Comparison of ENCODE assay signal across 18 cellular contexts in genomic region chr1:1479547-1480483, GRCh38. TPM values are rescaled to one million over a fixed set of nuclear protein-coding genes. Genes with fewer than 3 reads are reported as not detected.
A peak's percentile ranks its signal among the peaks of the same experiment; 100 is the strongest.
DNase-seq lines count a peak whose midpoint lies in the region; ATAC-seq, FAIRE-seq and TF ChIP-seq lines count a peak whose summit lies in the region.
"Had no signal": no experiment of that assay in that cellular context is flagged by ENCODE, and none has a peak within 500 bp of the region (broad histone marks: within the 10 kb centered on the region; RNA-seq: fewer than 3 reads in every experiment).

No MANE protein-coding gene starts in this region.

- TF ChIP-seq RAD21 in K562 (CRISPR knock-in tag; conservative IDR thresholded peaks at IDR 0.05 in 1 of 2, IDR thresholded peaks at IDR 0.05 in 1 of 2) = no peak

- in situ Hi-C loops in K562 (cut with MboI) = no loop called here

- no peak overlapping the region for H3K27ac ChIP-seq in K562 (ENCODE audit: extremely low read depth, low read depth, low read length)
- H3K27ac ChIP-seq in upper lobe of right lung = no peak overlapping the region
- H3K27ac ChIP-seq in SJCRH30 = no peak overlapping the region
- no peak overlapping the region for H3K27ac ChIP-seq in left lung
- H3K27ac ChIP-seq: C4-2B, Peyer's patch had no signal

- no peak overlapping the region for H3K4me2 ChIP-seq in K562 (ENCODE audit: insufficient read depth, low read length)

- no peaks in the 10 kb centered on the region for H4K20me1 ChIP-seq in K562 (replicated peaks; ENCODE audit: control insufficient read depth, insufficient read depth, low read length)

- DNase-seq in activated naive CD8-positive, alpha-beta T cell treated with anti-CD3 and anti-CD28 coated beads, Interleukin-2, amount 50 U/mL, for 24 hours = no peak
- DNase-seq in activated naive CD8-positive, alpha-beta T cell treated with anti-CD3 and anti-CD28 coated beads for 36 hours = no peak
- peak in 1 of 4 experiments; percentile 35 for DNase-seq in K562 (ENCODE audit: extremely low read depth in 1 of 4, low spot score in 3 of 4)
- no peak for DNase-seq in natural killer cell treated with Interleukin-12 subunit alpha and Interleukin-12 subunit beta and Interleukin-15 and Interleukin-18, amount 100 ng/mL, for 72 hours (ENCODE audit: low spot score)
- no peak for DNase-seq in upper lobe of right lung
- no peak for DNase-seq in SJCRH30
- no peak for DNase-seq in left lung
- no peak for DNase-seq in Ammon's horn (ENCODE audit: low spot score)
- DNase-seq: Caco-2, DMS53, NCI-H1436, NCI-H2081, NCI-H510A treated with DMSO at 0.1 percent for 48 hours, Peyer's patch had no signal

- H3K9me3 Mint-ChIP-seq in activated naive CD8-positive, alpha-beta T cell treated with anti-CD3 and anti-CD28 coated beads, Interleukin-2, amount 50 U/mL, for 24 hours = no peaks in the 10 kb centered on the region
- no peaks in the 10 kb centered on the region for H3K9me3 Mint-ChIP-seq in activated naive CD8-positive, alpha-beta T cell treated with anti-CD3 and anti-CD28 coated beads for 36 hours
- H3K9me3 Mint-ChIP-seq in natural killer cell treated with Interleukin-12 subunit alpha and Interleukin-12 subunit beta and Interleukin-15 and Interleukin-18, amount 100 ng/mL, for 72 hours = no peaks in the 10 kb centered on the region

- H3K27me3 ChIP-seq in K562 (ENCODE audit: control insufficient read depth in 2 of 2, insufficient read depth in 2 of 2, low read length in 2 of 2) (no peaks in the 10 kb centered on the region; a peak in 2 of 5 replicates), upper lobe of right lung (no peaks in the 10 kb centered on the region), SJCRH30 (no peaks in the 10 kb centered on the region), left lung (no peaks in the 10 kb centered on the region)
- H3K27me3 ChIP-seq: Peyer's patch had no signal

- H3K9ac ChIP-seq in K562 (ENCODE audit: insufficient read depth in 1 of 2, low read depth in 2 of 2, low read length in 2 of 2) = no peak overlapping the region; a peak in 1 of 4 replicates

- POLR2A ChIA-PET in K562 (lab: Yijun Ruan, JAX) = no interaction called here

- peaks cover 71% of the 10 kb centered on the region for H3K36me3 ChIP-seq in K562 (ENCODE audit: control insufficient read depth, insufficient read depth, low read length)
- H3K36me3 ChIP-seq in upper lobe of right lung = peaks cover 41% of the 10 kb centered on the region
- peaks cover 62% of the 10 kb centered on the region for H3K36me3 ChIP-seq in SJCRH30
- peaks cover 0 to 73% of the 10 kb centered on the region in 2 donors for H3K36me3 ChIP-seq in left lung

- peaks cover 26% of the 10 kb centered on the region for H3K79me2 ChIP-seq in K562 (ENCODE audit: control insufficient read depth, insufficient read depth, low read length)

- H3K4me1 Mint-ChIP-seq in activated naive CD8-positive, alpha-beta T cell treated with anti-CD3 and anti-CD28 coated beads, Interleukin-2, amount 50 U/mL, for 24 hours = peaks cover 2% of the 10 kb centered on the region
- no peaks in the 10 kb centered on the region for H3K4me1 Mint-ChIP-seq in activated naive CD8-positive, alpha-beta T cell treated with anti-CD3 and anti-CD28 coated beads for 36 hours
- peaks cover 0 to 7% of the 10 kb centered on the region in 2 donors for H3K4me1 Mint-ChIP-seq in natural killer cell treated with Interleukin-12 subunit alpha and Interleukin-12 subunit beta and Interleukin-15 and Interleukin-18, amount 100 ng/mL, for 72 hours (ENCODE audit: low read depth in 2 of 2)

- BruUV-seq in K562 (replicated peaks; lab: Mats Ljungman, UMichigan) = no TSS peak

- no peak overlapping the region for H3K4me3 Mint-ChIP-seq in activated naive CD8-positive, alpha-beta T cell treated with anti-CD3 and anti-CD28 coated beads, Interleukin-2, amount 50 U/mL, for 24 hours
- H3K4me3 Mint-ChIP-seq in activated naive CD8-positive, alpha-beta T cell treated with anti-CD3 and anti-CD28 coated beads for 36 hours = no peak overlapping the region
- no peak overlapping the region for H3K4me3 Mint-ChIP-seq in natural killer cell treated with Interleukin-12 subunit alpha and Interleukin-12 subunit beta and Interleukin-15 and Interleukin-18, amount 100 ng/mL, for 72 hours

- peak; percentile 60 for TF ChIP-seq POLR2A in K562 (conservative IDR thresholded peaks at IDR 0.05)

- intact Hi-C loops in K562 (cut with micrococcal nuclease) = no loop called here
- intact Hi-C loops in upper lobe of right lung (cut with DNase I) = no loop called here
- intact Hi-C loops in left lung (cut with DNase I) = loop anchor here in 1 of 2 donors (5.0 kb wide), 1 partner anchor 37 kb away; no protein-coding TSS in a partner anchor

- no peak overlapping the region for H3K4me3 ChIP-seq in K562
- H3K4me3 ChIP-seq in upper lobe of right lung = no peak overlapping the region
- no peak overlapping the region for H3K4me3 ChIP-seq in SJCRH30
- no peak overlapping the region for H3K4me3 ChIP-seq in left lung
- H3K4me3 ChIP-seq: Peyer's patch had no signal

- TF ChIP-seq EP300 in K562 (IDR thresholded peaks at IDR 0.05; ENCODE audit: low read length) = no peak

- CTCF ChIA-PET in K562 (lab: Yijun Ruan, JAX; ENCODE audit: low intra/inter-chr PET ratio) = no interaction called here

- H3K9me3 ChIP-seq in K562 (replicated peaks; ENCODE audit: control insufficient read depth, insufficient read depth, low read depth, low read length) (no peaks in the 10 kb centered on the region), upper lobe of right lung (no peaks in the 10 kb centered on the region), SJCRH30 (replicated peaks) (no peaks in the 10 kb centered on the region), left lung (no peaks in the 10 kb centered on the region)
- H3K9me3 ChIP-seq: Caco-2, Peyer's patch had no signal

- TF ChIP-seq CTCF in K562 (IDR thresholded peaks at IDR 0.05 in 2 of 3, conservative IDR thresholded peaks at IDR 0.05 in 1 of 3; ENCODE audit: insufficient read depth in 2 of 3, low read depth in 1 of 3, low read length in 3 of 3) (no peak), upper lobe of right lung (IDR thresholded peaks at IDR 0.05) (no peak), left lung (IDR thresholded peaks at IDR 0.05) (no peak)

- 95% methylated on average over 37 of the region's 42 CpGs for WGBS in K562 (ENCODE audit: insufficient coverage, low coverage, missing lambda C conversion rate)

- H3K27ac Mint-ChIP-seq in activated naive CD8-positive, alpha-beta T cell treated with anti-CD3 and anti-CD28 coated beads, Interleukin-2, amount 50 U/mL, for 24 hours = peak overlapping the region; percentile 31
- no peak overlapping the region for H3K27ac Mint-ChIP-seq in activated naive CD8-positive, alpha-beta T cell treated with anti-CD3 and anti-CD28 coated beads for 36 hours
- no peak overlapping the region for H3K27ac Mint-ChIP-seq in natural killer cell treated with Interleukin-12 subunit alpha and Interleukin-12 subunit beta and Interleukin-15 and Interleukin-18, amount 100 ng/mL, for 72 hours

- no peak for FAIRE-seq in K562 (lab: Jason Lieb, UNC)
- FAIRE-seq: A204.1, GM18507 had no signal

- ATAC-seq in activated naive CD8-positive, alpha-beta T cell treated with anti-CD3 and anti-CD28 coated beads, Interleukin-2, amount 50 U/mL, for 24 hours = no peak
- ATAC-seq in K562 = no peak
- peak; percentile 22 to 40 for ATAC-seq in natural killer cell treated with Interleukin-12 subunit alpha and Interleukin-12 subunit beta and Interleukin-15 and Interleukin-18, amount 100 ng/mL, for 72 hours
- peak; percentile 5 for ATAC-seq in upper lobe of right lung
- ATAC-seq in left lung = no peak
- ATAC-seq: HCT116 had no signal

- no peaks in the 10 kb centered on the region for H3K27me3 Mint-ChIP-seq in activated naive CD8-positive, alpha-beta T cell treated with anti-CD3 and anti-CD28 coated beads, Interleukin-2, amount 50 U/mL, for 24 hours
- no peaks in the 10 kb centered on the region for H3K27me3 Mint-ChIP-seq in activated naive CD8-positive, alpha-beta T cell treated with anti-CD3 and anti-CD28 coated beads for 36 hours
- H3K27me3 Mint-ChIP-seq in natural killer cell treated with Interleukin-12 subunit alpha and Interleukin-12 subunit beta and Interleukin-15 and Interleukin-18, amount 100 ng/mL, for 72 hours = no peaks in the 10 kb centered on the region

- H3K9me1 ChIP-seq in K562 (ENCODE audit: control insufficient read depth, insufficient read depth, low read length) = no peaks in the 10 kb centered on the region

- H3K36me3 Mint-ChIP-seq in activated naive CD8-positive, alpha-beta T cell treated with anti-CD3 and anti-CD28 coated beads, Interleukin-2, amount 50 U/mL, for 24 hours (ENCODE audit: low read depth) = peaks cover 32% of the 10 kb centered on the region
- peaks cover 21% of the 10 kb centered on the region for H3K36me3 Mint-ChIP-seq in activated naive CD8-positive, alpha-beta T cell treated with anti-CD3 and anti-CD28 coated beads for 36 hours
- H3K36me3 Mint-ChIP-seq in natural killer cell treated with Interleukin-12 subunit alpha and Interleukin-12 subunit beta and Interleukin-15 and Interleukin-18, amount 100 ng/mL, for 72 hours = peaks cover 4% of the 10 kb centered on the region

- H3K4me1 ChIP-seq in K562 (replicated peaks in 1 of 2; ENCODE audit: control insufficient read depth in 2 of 2, insufficient read depth in 2 of 2, low read length in 2 of 2) (peaks cover 0 to 18% of the 10 kb centered on the region in 2 experiments; a peak in 1 of 5 replicates), upper lobe of right lung (no peaks in the 10 kb centered on the region), SJCRH30 (no peaks in the 10 kb centered on the region), left lung (no peaks in the 10 kb centered on the region)
- H3K4me1 ChIP-seq: Caco-2, Peyer's patch had no signal

- H2AFZ ChIP-seq in K562 (ENCODE audit: low read depth, low read length) = no peak overlapping the region

RNA-seq across cellular contexts. Expression of gene ATAD3B, which starts 8.2 kb away (rescaled TPM):
- 10 to 100 TPM; 75.7 to 77.4 TPM for total RNA-seq in activated naive CD8-positive, alpha-beta T cell treated with anti-CD3 and anti-CD28 coated beads for 36 hours
- total RNA-seq in K562 (2011; cell fraction: chromatin; rRNA removed; ENCODE audit: low replicate concordance) = 197 and 522 TPM in 2 replicates
- 417 and 489 TPM in 2 replicates for total RNA-seq in K562 (2011; cell fraction: nucleolus; rRNA removed)
- total RNA-seq in K562 (2011; cell fraction: nucleoplasm; rRNA removed) = 246 and 263 TPM in 2 replicates
- total RNA-seq in K562 (2014; rRNA removed) = 106 and 126 TPM in 2 replicates
- total RNA-seq in K562 (2014; rRNA removed; fragmentation: Illumina TruSeq; extraction: Trizol) = 10.3 and 15.6 TPM in 2 replicates
- total RNA-seq in K562 (2015; rRNA removed; fragmentation: Illumina TruSeq; extraction: Trizol) = 43.2 and 45.2 TPM in 2 replicates
- 92.0 and 93.4 TPM in 2 replicates for total RNA-seq in K562 (2021)
- 27.7 and 27.9 TPM in 2 replicates for polyA plus RNA-seq in K562 (2011; rRNA removed)
- polyA plus RNA-seq in K562 (2011; cell fraction: cytosol; rRNA removed) = 18.3 and 42.9 TPM in 2 replicates
- polyA plus RNA-seq in K562 (2011; cell fraction: nucleus; rRNA removed) = 168 and 341 TPM in 2 replicates
- polyA plus RNA-seq in K562 (2012) = 31.9 and 52.8 TPM in 2 replicates
- 18.9 and 42.2 TPM in 2 replicates for polyA plus RNA-seq in K562 (2014; fragmentation: Illumina TruSeq; extraction: Trizol)
- under 1 TPM; 0.07 to 0.77 TPM for polyA plus RNA-seq in K562 (2014; fragmentation: Nextera tagmentation; extraction: Ambion mirVana)
- 113 and 117 TPM in 2 replicates for polyA plus RNA-seq in K562 (2014; rRNA removed)
- 6.7 and 14.8 TPM in 2 replicates for polyA minus RNA-seq in K562 (2011; rRNA and poly(A)+ RNA removed)
- polyA minus RNA-seq in K562 (2011; cell fraction: cytosol; rRNA and poly(A)+ RNA removed) = 23.6 and 41.7 TPM in 2 replicates
- 44.3 and 53.4 TPM in 2 replicates for polyA minus RNA-seq in K562 (2011; cell fraction: nucleus; rRNA and poly(A)+ RNA removed)
- 100 to 1,000 TPM in 1 of 2 donors, 10 to 100 TPM in 1; 56.6 to 126 TPM for total RNA-seq in natural killer cell treated with Interleukin-12 subunit alpha and Interleukin-12 subunit beta and Interleukin-15 and Interleukin-18, amount 100 ng/mL, for 72 hours
- total RNA-seq in upper lobe of right lung = 24.3 TPM
- total RNA-seq in SJCRH30 (2014; rRNA removed; shearing (Covaris generic)) = 53.1 and 55.5 TPM in 2 replicates
- total RNA-seq in left lung = 10 to 100 TPM; 19.4 to 30.7 TPM

RNA-seq across cellular contexts. Expression of gene ATAD3C, which starts 30.3 kb away (rescaled TPM):
- total RNA-seq in activated naive CD8-positive, alpha-beta T cell treated with anti-CD3 and anti-CD28 coated beads for 36 hours = 1 to 10 TPM; 1.3 to 1.5 TPM
- total RNA-seq in K562 (2011; cell fraction: chromatin; rRNA removed; ENCODE audit: low replicate concordance) = 0.21 TPM in 1 of 2 replicates, not detected in the other
- total RNA-seq in K562 (2011; cell fraction: nucleolus; rRNA removed) = under 0.01 and 0.13 TPM in 2 replicates
- 0.07 and 0.23 TPM in 2 replicates for total RNA-seq in K562 (2011; cell fraction: nucleoplasm; rRNA removed)
- not detected in 2 replicates for total RNA-seq in K562 (2014; rRNA removed)
- not detected in 2 replicates for total RNA-seq in K562 (2014; rRNA removed; fragmentation: Illumina TruSeq; extraction: Trizol)
- not detected in 2 replicates for total RNA-seq in K562 (2015; rRNA removed; fragmentation: Illumina TruSeq; extraction: Trizol)
- 0.18 and 0.60 TPM in 2 replicates for total RNA-seq in K562 (2021)
- polyA plus RNA-seq in K562 (2011; rRNA removed) = 0.03 and 0.04 TPM in 2 replicates
- polyA plus RNA-seq in K562 (2011; cell fraction: cytosol; rRNA removed) = 0.09 and 0.16 TPM in 2 replicates
- 0.10 and 0.21 TPM in 2 replicates for polyA plus RNA-seq in K562 (2011; cell fraction: nucleus; rRNA removed)
- 0.05 and 0.39 TPM in 2 replicates for polyA plus RNA-seq in K562 (2012)
- not detected in 2 replicates for polyA plus RNA-seq in K562 (2014; fragmentation: Illumina TruSeq; extraction: Trizol)
- polyA plus RNA-seq in K562 (2014; fragmentation: Nextera tagmentation; extraction: Ambion mirVana) = not detected
- polyA plus RNA-seq in K562 (2014; rRNA removed) = not detected in 2 replicates
- not detected in 2 replicates for polyA minus RNA-seq in K562 (2011; rRNA and poly(A)+ RNA removed)
- not detected in 2 replicates for polyA minus RNA-seq in K562 (2011; cell fraction: cytosol; rRNA and poly(A)+ RNA removed)
- polyA minus RNA-seq in K562 (2011; cell fraction: nucleus; rRNA and poly(A)+ RNA removed) = 0.11 TPM in 1 of 2 replicates, not detected in the other
- 1 to 10 TPM in 1 of 2 donors, under 1 TPM in 1; 0.17 to 1.7 TPM for total RNA-seq in natural killer cell treated with Interleukin-12 subunit alpha and Interleukin-12 subunit beta and Interleukin-15 and Interleukin-18, amount 100 ng/mL, for 72 hours
- total RNA-seq in upper lobe of right lung = 10.4 TPM
- 0.20 TPM in 1 of 2 replicates, not detected in the other for total RNA-seq in SJCRH30 (2014; rRNA removed; shearing (Covaris generic))
- 10 to 100 TPM in 1 of 2 donors, 1 to 10 TPM in 1; 9.9 to 14.9 TPM for total RNA-seq in left lung

RNA-seq across cellular contexts. Expression of gene ATAD3A, which starts 32.1 kb away (rescaled TPM):
- 10 to 100 TPM; 87.9 to 89.2 TPM for total RNA-seq in activated naive CD8-positive, alpha-beta T cell treated with anti-CD3 and anti-CD28 coated beads for 36 hours
- total RNA-seq in K562 (2011; cell fraction: chromatin; rRNA removed; ENCODE audit: low replicate concordance) = 54.7 and 190 TPM in 2 replicates
- 155 and 182 TPM in 2 replicates for total RNA-seq in K562 (2011; cell fraction: nucleolus; rRNA removed)
- total RNA-seq in K562 (2011; cell fraction: nucleoplasm; rRNA removed) = 64.8 and 77.4 TPM in 2 replicates
- total RNA-seq in K562 (2014; rRNA removed) (173 and 183 TPM in 2 replicates), K562 (2014; rRNA removed; fragmentation: Illumina TruSeq; extraction: Trizol) (18.6 and 20.2 TPM in 2 replicates), K562 (2015; rRNA removed; fragmentation: Illumina TruSeq; extraction: Trizol) (80.1 and 87.1 TPM in 2 replicates), K562 (2021) (151 and 167 TPM in 2 replicates), upper lobe of right lung (21.9 TPM), left lung (10 to 100 TPM; 27.1 to 37.8 TPM)
- polyA plus RNA-seq in K562 (2011; rRNA removed) (36.7 and 40.8 TPM in 2 replicates), K562 (2014; fragmentation: Illumina TruSeq; extraction: Trizol) (29.2 and 90.5 TPM in 2 replicates), K562 (2014; fragmentation: Nextera tagmentation; extraction: Ambion mirVana) (1 to 10 TPM in 1 of 2 experiments, under 1 TPM in 1; 0.10 to 1.0 TPM), K562 (2014; rRNA removed) (123 and 131 TPM in 2 replicates)
- 47.1 and 118 TPM in 2 replicates for polyA plus RNA-seq in K562 (2011; cell fraction: cytosol; rRNA removed)
- polyA plus RNA-seq in K562 (2011; cell fraction: nucleus; rRNA removed) = 98.3 and 162 TPM in 2 replicates
- 69.9 and 90.0 TPM in 2 replicates for polyA plus RNA-seq in K562 (2012)
- 14.9 and 33.5 TPM in 2 replicates for polyA minus RNA-seq in K562 (2011; rRNA and poly(A)+ RNA removed)
- 50.2 and 62.0 TPM in 2 replicates for polyA minus RNA-seq in K562 (2011; cell fraction: cytosol; rRNA and poly(A)+ RNA removed)
- polyA minus RNA-seq in K562 (2011; cell fraction: nucleus; rRNA and poly(A)+ RNA removed) = 28.4 and 31.9 TPM in 2 replicates
- total RNA-seq in natural killer cell treated with Interleukin-12 subunit alpha and Interleukin-12 subunit beta and Interleukin-15 and Interleukin-18, amount 100 ng/mL, for 72 hours = 100 to 1,000 TPM in 1 of 2 donors, 10 to 100 TPM in 1; 52.7 to 126 TPM
- 72.6 and 74.7 TPM in 2 replicates for total RNA-seq in SJCRH30 (2014; rRNA removed; shearing (Covaris generic))

RNA-seq across cellular contexts. Expression of gene VWA1, which starts 44.3 kb away (rescaled TPM):
- under 1 TPM; 0.25 to 0.44 TPM for total RNA-seq in activated naive CD8-positive, alpha-beta T cell treated with anti-CD3 and anti-CD28 coated beads for 36 hours
- total RNA-seq in K562 (2011; cell fraction: chromatin; rRNA removed; ENCODE audit: low replicate concordance) = 0.76 and 5.5 TPM in 2 replicates
- 5.1 and 7.2 TPM in 2 replicates for total RNA-seq in K562 (2011; cell fraction: nucleolus; rRNA removed)
- 1.9 and 3.4 TPM in 2 replicates for total RNA-seq in K562 (2011; cell fraction: nucleoplasm; rRNA removed)
- total RNA-seq in K562 (2014; rRNA removed) = 4.0 and 4.6 TPM in 2 replicates
- 0.03 and 0.04 TPM in 2 replicates for total RNA-seq in K562 (2014; rRNA removed; fragmentation: Illumina TruSeq; extraction: Trizol)
- total RNA-seq in K562 (2015; rRNA removed; fragmentation: Illumina TruSeq; extraction: Trizol) = 0.98 and 1.2 TPM in 2 replicates
- 6.4 and 7.1 TPM in 2 replicates for total RNA-seq in K562 (2021)
- 0.85 and 1.6 TPM in 2 replicates for polyA plus RNA-seq in K562 (2011; rRNA removed)
- polyA plus RNA-seq in K562 (2011; cell fraction: cytosol; rRNA removed) = 1.3 and 7.5 TPM in 2 replicates
- polyA plus RNA-seq in K562 (2011; cell fraction: nucleus; rRNA removed) = 3.0 and 6.5 TPM in 2 replicates
- 3.8 and 6.1 TPM in 2 replicates for polyA plus RNA-seq in K562 (2012)
- 0.16 and 0.84 TPM in 2 replicates for polyA plus RNA-seq in K562 (2014; fragmentation: Illumina TruSeq; extraction: Trizol)
- polyA plus RNA-seq in K562 (2014; fragmentation: Nextera tagmentation; extraction: Ambion mirVana) = under 1 TPM; 0.01 to 0.06 TPM
- polyA plus RNA-seq in K562 (2014; rRNA removed) = 2.6 and 3.0 TPM in 2 replicates
- polyA minus RNA-seq in K562 (2011; rRNA and poly(A)+ RNA removed) = 0.42 and 0.69 TPM in 2 replicates
- polyA minus RNA-seq in K562 (2011; cell fraction: cytosol; rRNA and poly(A)+ RNA removed) = 2.0 and 2.4 TPM in 2 replicates
- polyA minus RNA-seq in K562 (2011; cell fraction: nucleus; rRNA and poly(A)+ RNA removed) = 2.7 and 4.3 TPM in 2 replicates
- total RNA-seq in natural killer cell treated with Interleukin-12 subunit alpha and Interleukin-12 subunit beta and Interleukin-15 and Interleukin-18, amount 100 ng/mL, for 72 hours = 1 to 10 TPM; 1.3 to 7.7 TPM
- total RNA-seq in upper lobe of right lung = 87.4 TPM
- 0.58 and 3.3 TPM in 2 replicates for total RNA-seq in SJCRH30 (2014; rRNA removed; shearing (Covaris generic))
- 100 to 1,000 TPM; 113 to 147 TPM for total RNA-seq in left lung

RNA-seq across cellular contexts. Expression of gene ANKRD65, which starts 58.7 kb away (rescaled TPM):
- total RNA-seq in activated naive CD8-positive, alpha-beta T cell treated with anti-CD3 and anti-CD28 coated beads for 36 hours = not detected
- not detected in 2 replicates for total RNA-seq in K562 (2011; cell fraction: chromatin; rRNA removed; ENCODE audit: low replicate concordance)
- not detected in 2 replicates for total RNA-seq in K562 (2011; cell fraction: nucleolus; rRNA removed)
- total RNA-seq in K562 (2011; cell fraction: nucleoplasm; rRNA removed) = 0.37 TPM in 1 of 2 replicates, not detected in the other
- total RNA-seq in K562 (2014; rRNA removed) (not detected in 2 replicates), K562 (2014; rRNA removed; fragmentation: Illumina TruSeq; extraction: Trizol) (not detected in 2 replicates), K562 (2015; rRNA removed; fragmentation: Illumina TruSeq; extraction: Trizol) (not detected in 2 replicates), K562 (2021) (not detected in 2 replicates), upper lobe of right lung (21.5 TPM), left lung (10 to 100 TPM; 18.4 to 35.2 TPM)
- polyA plus RNA-seq in K562 (2011; rRNA removed) (not detected in 2 replicates), K562 (2014; fragmentation: Illumina TruSeq; extraction: Trizol) (not detected in 2 replicates), K562 (2014; fragmentation: Nextera tagmentation; extraction: Ambion mirVana) (not detected), K562 (2014; rRNA removed) (not detected in 2 replicates)
- polyA plus RNA-seq in K562 (2011; cell fraction: cytosol; rRNA removed) = not detected in 2 replicates
- polyA plus RNA-seq in K562 (2011; cell fraction: nucleus; rRNA removed) = not detected in 2 replicates
- polyA plus RNA-seq in K562 (2012) = 0.11 TPM in 1 of 2 replicates, not detected in the other
- not detected in 2 replicates for polyA minus RNA-seq in K562 (2011; rRNA and poly(A)+ RNA removed)
- not detected in 2 replicates for polyA minus RNA-seq in K562 (2011; cell fraction: cytosol; rRNA and poly(A)+ RNA removed)
- polyA minus RNA-seq in K562 (2011; cell fraction: nucleus; rRNA and poly(A)+ RNA removed) = not detected in 2 replicates
- total RNA-seq in natural killer cell treated with Interleukin-12 subunit alpha and Interleukin-12 subunit beta and Interleukin-15 and Interleukin-18, amount 100 ng/mL, for 72 hours = not detected
- 6.1 and 6.2 TPM in 2 replicates for total RNA-seq in SJCRH30 (2014; rRNA removed; shearing (Covaris generic))

Comparison
In these comparisons a context has a peak if more than half of its experiments do, and no peak if none do; other contexts are left out.
1. ATAC-seq: peak in natural killer cell treated with Interleukin-12 subunit alpha and Interleukin-12 subunit beta and Interleukin-15 and Interleukin-18, amount 100 ng/mL, for 72 hours (2 of 2) and upper lobe of right lung (single experiment); none in activated naive CD8-positive, alpha-beta T cell treated with anti-CD3 and anti-CD28 coated beads, Interleukin-2, amount 50 U/mL, for 24 hours (single experiment), K562 (single experiment) and left lung (single experiment).